In the genomic region with DNA sequence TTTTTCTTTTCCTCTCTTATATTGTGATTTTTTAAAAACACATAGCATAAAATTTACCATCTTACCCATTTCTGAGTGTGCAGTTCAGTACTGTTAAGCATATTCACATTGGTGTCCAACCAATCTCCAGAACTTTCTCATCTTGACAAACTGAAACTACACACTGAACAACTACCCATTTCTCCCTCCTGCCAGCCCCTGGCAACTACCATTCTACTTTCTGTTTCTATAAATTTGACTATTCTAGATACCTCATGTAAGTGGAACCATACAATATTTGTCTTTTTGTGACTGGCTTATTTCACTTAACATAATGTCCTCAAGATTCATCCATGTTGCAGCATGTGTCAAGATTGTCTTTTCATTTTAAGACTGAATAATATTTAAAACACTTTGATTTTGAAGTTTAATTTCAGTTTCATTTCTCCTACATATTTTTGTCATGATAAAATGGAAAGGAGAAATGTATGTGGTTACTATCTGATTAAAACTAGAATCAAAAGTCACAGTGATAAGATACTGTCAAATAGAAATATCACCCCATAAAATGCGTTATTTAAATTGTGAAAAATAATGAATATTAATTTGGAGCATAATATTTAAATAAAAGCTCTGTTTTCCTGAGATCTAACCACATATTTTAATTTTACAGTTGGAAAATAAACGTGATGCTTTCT, we compare ENCODE assay signal across 9 cellular contexts.
DNase-seq lines count a peak whose midpoint lies in the region; ATAC-seq and TF ChIP-seq lines count a peak whose summit lies in the region.
"Had no signal": no experiment of that assay in that cellular context is flagged by ENCODE, and none has a peak within 500 bp of the region (broad histone marks: within the 10 kb centered on the region; RNA-seq: fewer than 3 reads in every experiment).

No MANE protein-coding gene starts in this region.

- H3K27me3 ChIP-seq in dorsolateral prefrontal cortex: no peaks in the 10 kb centered on the region
- H3K27me3 ChIP-seq in left ventricle myocardium inferior (ENCODE audit: low read depth): no peaks in the 10 kb centered on the region

- H3K27ac ChIP-seq in dorsolateral prefrontal cortex (peak overlapping the region in 25 of 59 donors; percentile 3 to 65 (median 38)), left ventricle myocardium inferior (replicated peaks) (no peak overlapping the region)
- H3K27ac ChIP-seq: PC-9 had no signal

- H3K36me3 ChIP-seq in left ventricle myocardium inferior: peaks cover 15% of the 10 kb centered on the region

- intact Hi-C loops in dorsolateral prefrontal cortex (cut with DNase I) (no loop called here), left ventricle myocardium inferior (cut with micrococcal nuclease) (no loop called here)

- DNase-seq in fibroblast of the aortic adventitia (ENCODE audit: low read depth): peak; percentile 3
- DNase-seq in dorsolateral prefrontal cortex: no peak
- DNase-seq in middle frontal gyrus (ENCODE audit: extremely low spot score, low spot score): no peak
- no peak for DNase-seq in left ventricle myocardium inferior
- DNase-seq in COR-L47 (lab: John Stamatoyannopoulos, UW): no peak
- DNase-seq: PC-9 had no signal

- no peak overlapping the region for H3K4me3 ChIP-seq in fibroblast of the aortic adventitia (ENCODE audit: low read depth, low read length)
- no peak overlapping the region for H3K4me3 ChIP-seq in dorsolateral prefrontal cortex
- H3K4me3 ChIP-seq in left ventricle myocardium inferior: no peak overlapping the region
- H3K4me3 ChIP-seq: PC-9 had no signal

- H3K9me3 ChIP-seq in left ventricle myocardium inferior (replicated peaks): no peaks in the 10 kb centered on the region

- H3K4me1 ChIP-seq in left ventricle myocardium inferior: peaks cover 20% of the 10 kb centered on the region

- TF ChIP-seq CTCF in fibroblast of the aortic adventitia (IDR thresholded peaks at IDR 0.05; ENCODE audit: insufficient read depth, low read length) (no peak), dorsolateral prefrontal cortex (IDR thresholded peaks at IDR 0.05 in 54 of 56, conservative IDR thresholded peaks at IDR 0.05 in 2 of 56; ENCODE audit: low read depth in 1 of 56, partially characterized antibody in 56 of 56) (peak in 1 of 56 donors; percentile 8), left ventricle myocardium inferior (IDR thresholded peaks at IDR 0.05; ENCODE audit: borderline replicate concordance) (no peak)

- peak; percentile 95 for ATAC-seq in GM18858 (IDR thresholded peaks at IDR 0.05; ENCODE audit: unreplicated experiment)
- ATAC-seq in GM21717 (IDR thresholded peaks at IDR 0.05; ENCODE audit: unreplicated experiment): peak; percentile 98
- ATAC-seq in HG03558 (IDR thresholded peaks at IDR 0.05; ENCODE audit: extremely low read depth, unreplicated experiment): peak; percentile 72
